ENCODE assay signal across 30 cellular contexts in the genomic region with DNA sequence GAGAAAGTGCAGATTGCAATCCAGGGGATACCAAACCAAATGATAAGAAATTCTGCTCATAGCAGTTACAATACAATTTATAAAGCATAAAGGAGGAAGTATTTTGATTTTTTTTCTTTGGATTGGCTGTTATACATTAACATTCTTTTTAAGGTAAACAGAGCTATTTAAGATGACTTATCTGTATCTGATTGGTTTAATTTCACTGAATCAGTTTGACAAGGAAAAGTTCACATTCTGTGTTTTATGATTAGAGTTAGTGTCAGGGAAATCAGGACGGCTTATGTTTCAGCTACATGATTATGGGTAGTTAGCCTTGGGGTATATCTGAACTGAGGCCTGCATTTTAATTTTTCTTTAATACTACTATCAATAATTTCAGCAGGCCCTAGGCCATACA.
"Had no signal": no experiment of that assay in that cellular context is flagged by ENCODE, and none has a peak within 500 bp of the region (broad histone marks: within the 10 kb centered on the region; RNA-seq: fewer than 3 reads in every experiment).

No MANE protein-coding gene starts in this region.

- ATAC-seq: activated CD8-positive, alpha-beta T cell treated with anti-CD3 and anti-CD28 coated beads for 36 hours; activated naive CD8-positive, alpha-beta T cell treated with anti-CD3 and anti-CD28 coated beads, Interleukin-2, amount 50 U/mL, for 24 hours; activated T-cell treated with anti-CD3 and anti-CD28 coated beads, Interleukin-2, amount 50 U/mL, for 4 hours; activated T-cell treated with anti-CD3 and anti-CD28 coated beads, Interleukin-2, amount 50 U/mL, for 72 hours; activated T-helper 17 cell treated with anti-CD3 and anti-CD28 coated beads, Interleukin-2, amount 50 U/mL, for 72 hours had no signal

- H3K9me3 ChIP-seq: ascending aorta had no signal

- H3K27ac ChIP-seq: ascending aorta, cardiac muscle cell, VCaP had no signal

- DNase-seq: activated B cell treated with CpG ODN at 0.5 μM for 24 hours; activated CD4-positive, alpha-beta memory T cell treated with anti-CD3 and anti-CD28 coated beads for 36 hours; activated CD4-positive, alpha-beta T cell treated with anti-CD3 and anti-CD28 coated beads for 4 hours; activated CD4-positive, alpha-beta T cell treated with anti-CD3 and anti-CD28 coated beads, Interleukin-2, amount 10 ng/mL, durations not matched to agents 24 days and 14 days; activated CD4-positive, alpha-beta T cell treated with anti-CD3 and anti-CD28 coated beads, Interleukin-2, amount 50 U/mL, for 1 hour; activated CD4-positive, alpha-beta T cell treated with anti-CD3 and anti-CD28 coated beads, Interleukin-2, amount 50 U/mL, for 4 hours; activated CD4-positive, CD25-positive, alpha-beta regulatory T cell treated with anti-CD3 and anti-CD28 coated beads, Interleukin-2, amount 50 U/mL, for 72 hours; activated CD8-positive, alpha-beta memory T cell treated with anti-CD3 and anti-CD28 coated beads, Interleukin-2, amount 50 U/mL, for 4 hours; activated CD8-positive, alpha-beta T cell treated with anti-CD3 and anti-CD28 coated beads for 36 hours; activated effector memory CD4-positive, alpha-beta T cell treated with anti-CD3 and anti-CD28 coated beads, Interleukin-2, amount 50 U/mL, for 16 hours; activated gamma-delta T cell treated with Interleukin-2 at 50 U/mL for 16 hours; activated naive CD4-positive, alpha-beta T cell; activated naive CD4-positive, alpha-beta T cell treated with anti-CD3 and anti-CD28 coated beads for 36 hours; activated naive CD8-positive, alpha-beta T cell treated with anti-CD3 and anti-CD28 coated beads, Interleukin-2, amount 10 ng/mL, durations not matched to agents 7 days and 5 days; activated naive CD8-positive, alpha-beta T cell treated with anti-CD3 and anti-CD28 coated beads, Interleukin-2, amount 50 U/mL, for 24 hours; activated T-cell treated with anti-CD3 and anti-CD28 coated beads for 4 hours; activated T-cell treated with anti-CD3 and anti-CD28 coated beads, Interleukin-2, amount 50 U/mL, for 1 hour; activated T-cell treated with anti-CD3 and anti-CD28 coated beads, Interleukin-2, amount 50 U/mL, for 4 hours; activated T-cell treated with anti-CD3 and anti-CD28 coated beads, Interleukin-2, amount 50 U/mL, for 72 hours; amygdala; anterior cingulate cortex; caudate nucleus; cerebellar nuclear complex; T-helper 1 cell; T-helper 2 cell; T-helper 9 cell had no signal

- H3K4me1 ChIP-seq: ascending aorta had no signal

- H3K4me3 ChIP-seq: ascending aorta, cardiac muscle cell had no signal

- H3K27me3 ChIP-seq: ascending aorta, cardiac muscle cell had no signal

- H3K36me3 ChIP-seq: ascending aorta, cardiac muscle cell had no signal
